Comparison of ENCODE assay signal across 21 cellular contexts in genomic region chr12:83865431-83865830, GRCh38.
"Had no signal": no experiment of that assay in that cellular context is flagged by ENCODE, and none has a peak within 500 bp of the region (broad histone marks: within the 10 kb centered on the region; RNA-seq: fewer than 3 reads in every experiment).

No MANE protein-coding gene starts in this region.

- FAIRE-seq: frontal cortex, TTC549 had no signal

- H3K79me2 ChIP-seq: parathyroid adenoma had no signal

- H3K27ac ChIP-seq: coronary artery, parathyroid adenoma, right lobe of liver, skin epidermis, tibial artery had no signal

- H3K27me3 ChIP-seq: right lobe of liver, tibial artery had no signal

- H2AFZ ChIP-seq: parathyroid adenoma had no signal

- H3K9ac ChIP-seq: parathyroid adenoma had no signal

- H3K36me3 ChIP-seq: right lobe of liver, tibial artery had no signal

- H3K9me3 ChIP-seq: mucosa of descending colon, right lobe of liver, tibial artery had no signal

- DNase-seq: activated CD4-positive, alpha-beta T cell treated with anti-CD3 and anti-CD28 coated beads for 1 hour; activated CD4-positive, alpha-beta T cell treated with anti-CD3 and anti-CD28 coated beads, Interleukin-2, amount 50 U/mL, for 1 hour; activated CD8-positive, alpha-beta T cell treated with anti-CD3 and anti-CD28 coated beads, Interleukin-2, amount 10 ng/mL, durations not matched to agents 7 days and 5 days; activated gamma-delta T cell; anterior cingulate cortex; endodermal cell; glutamatergic neuron; hippocampal formation; left colon; mesendoderm; mucosa of descending colon; nephron progenitor cell; right lobe of liver; stimulated activated CD4-positive, alpha-beta T cell treated with anti-CD3 and anti-CD28 coated beads, Interleukin-1b, Interleukin-23, amount 100 ng/mL, for 48 hours; T-cell; tibial artery had no signal

- H3K4me3 ChIP-seq: coronary artery, mucosa of descending colon, right lobe of liver, skin epidermis, tibial artery had no signal

- H3K4me1 ChIP-seq: parathyroid adenoma, right lobe of liver, tibial artery had no signal

- ATAC-seq: activated CD8-positive, alpha-beta T cell treated with anti-CD3 and anti-CD28 coated beads, Interleukin-2, amount 10 ng/mL, durations not matched to agents 7 days and 5 days; left colon; mucosa of descending colon; right lobe of liver; T-cell had no signal
